Comparison of ENCODE assay signal across 24 cellular contexts in the genomic region with DNA sequence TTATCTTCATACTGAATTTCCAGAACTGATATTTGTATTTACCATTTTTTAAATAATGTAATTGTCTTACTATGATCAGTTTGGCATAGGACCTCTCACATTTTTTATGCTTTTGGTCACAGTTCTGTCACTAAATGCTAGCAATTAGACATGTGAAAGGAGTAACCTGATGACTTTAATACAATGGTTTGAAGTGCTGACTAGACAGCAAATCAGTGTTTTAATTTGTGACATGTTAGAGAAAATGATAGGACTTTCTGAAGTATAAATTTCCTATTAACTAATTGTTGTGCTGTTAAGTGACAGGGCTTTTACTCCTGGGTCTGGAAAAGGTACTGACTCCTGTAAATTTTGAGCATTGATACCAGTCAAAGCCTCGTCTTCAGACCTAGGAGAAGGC.
"Had no signal": no experiment of that assay in that cellular context is flagged by ENCODE, and none has a peak within 500 bp of the region (broad histone marks: within the 10 kb centered on the region; RNA-seq: fewer than 3 reads in every experiment).

No MANE protein-coding gene starts in this region.

- H3K4me2 ChIP-seq: SK-N-SH had no signal

- H3K9me3 ChIP-seq: SK-N-SH had no signal

- DNase-seq: Kasumi-1; MM.1S; NCI-H1092 treated with DMSO at 0.1 percent for 48 hours; NCI-H1436; NCI-H187; NCI-H2029; NCI-H2081 treated with DMSO at 0.1 percent for 48 hours; NCI-H2171; NCI-H226; NCI-H446; NCI-H510A; NCI-H526; NCI-H748 treated with DMSO at 0.1 percent for 48 hours; NK-92 treated with Interleukin-12 subunit alpha and Interleukin-12 subunit beta, amount 100 ng/mL, for 24 hours; PC-3; SHP77; SK-N-SH; SW 1271; T-cell had no signal

- ATAC-seq: Panc1, PC-3, T-cell had no signal

- H3K9ac ChIP-seq: KMS-11, SK-N-SH had no signal

- FAIRE-seq: HTR-8/SVneo had no signal

- H3K27ac ChIP-seq: HL-60, RWPE1 had no signal
